ENCODE assay signal across 12 cellular contexts in the genomic region with DNA sequence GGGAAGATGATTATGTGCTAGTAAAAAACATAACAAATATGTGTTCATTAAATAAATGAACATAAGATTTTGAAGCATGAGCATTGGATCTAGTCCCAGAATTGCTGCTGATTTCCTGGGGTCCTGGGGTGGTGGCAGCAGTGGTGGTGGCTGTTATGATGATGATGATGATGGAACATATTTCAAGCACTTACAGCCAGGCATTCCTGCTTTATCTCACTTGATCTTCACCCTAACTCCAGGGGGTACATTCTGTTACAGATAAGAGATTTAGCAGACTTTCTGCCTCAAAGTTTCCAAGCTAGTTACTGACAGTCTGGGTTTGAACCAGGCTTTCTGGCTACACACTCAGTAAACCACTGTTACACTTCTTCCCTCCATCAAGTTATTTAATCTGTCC. TPM values are rescaled to one million over a fixed set of nuclear protein-coding genes. Genes with fewer than 3 reads are reported as not detected.
DNase-seq lines count a peak whose midpoint lies in the region; ATAC-seq and TF ChIP-seq lines count a peak whose summit lies in the region.
"Had no signal": no experiment of that assay in that cellular context is flagged by ENCODE, and none has a peak within 500 bp of the region (broad histone marks: within the 10 kb centered on the region; RNA-seq: fewer than 3 reads in every experiment).

No MANE protein-coding gene starts in this region.

- H3K27ac Mint-ChIP-seq in activated CD4-positive, alpha-beta memory T cell treated with anti-CD3 and anti-CD28 coated beads, Interleukin-2, amount 10 ng/mL, durations not matched to agents 7 days and 5 days, result peak overlapping the region; percentile 47
- H3K27ac Mint-ChIP-seq in stimulated activated effector memory CD8-positive, alpha-beta T cell treated with anti-CD3 and anti-CD28 coated beads, Interleukin-12 subunit alpha, Interleukin-12 subunit beta, amount 100 ng/mL, for 72 hours, result peak overlapping the region; percentile 50

- DNase-seq in cardiac muscle cell (ENCODE audit: low read depth in 1 of 2, low spot score in 1 of 2), result peak in 1 of 2 donors; percentile 28
- DNase-seq in heart right ventricle, result no peak
- DNase-seq in activated CD4-positive, alpha-beta memory T cell treated with anti-CD3 and anti-CD28 coated beads, Interleukin-2, amount 10 ng/mL, durations not matched to agents 7 days and 5 days, result no peak
- peak; percentile 53 for DNase-seq in fibroblast of the aortic adventitia (ENCODE audit: low read depth)
- no peak for DNase-seq in stimulated activated effector memory CD8-positive, alpha-beta T cell treated with anti-CD3 and anti-CD28 coated beads, Interleukin-12 subunit alpha, Interleukin-12 subunit beta, amount 100 ng/mL, for 72 hours (ENCODE audit: low spot score in 2 of 2)
- DNase-seq in stimulated activated CD4-positive, alpha-beta T cell treated with anti-CD3 and anti-CD28 coated beads, Interleukin-2, amount 100 ng/mL, for 24 hours, result no peak
- no peak for DNase-seq in stimulated activated CD4-positive, alpha-beta T cell treated with anti-CD3 and anti-CD28 coated beads, Interleukin-15, amount 100 ng/mL, for 24 hours
- DNase-seq: AML-193, DMS79, NCI-H2227 treated with DMSO at 0.1 percent for 48 hours, transverse colon had no signal

- H3K4me3 Mint-ChIP-seq in activated CD4-positive, alpha-beta memory T cell treated with anti-CD3 and anti-CD28 coated beads, Interleukin-2, amount 10 ng/mL, durations not matched to agents 7 days and 5 days, result no peak overlapping the region
- H3K4me3 Mint-ChIP-seq in stimulated activated effector memory CD8-positive, alpha-beta T cell treated with anti-CD3 and anti-CD28 coated beads, Interleukin-12 subunit alpha, Interleukin-12 subunit beta, amount 100 ng/mL, for 72 hours, result no peak overlapping the region

- H3K36me3 ChIP-seq in cardiac muscle cell (peaks cover 25% of the 10 kb centered on the region), heart right ventricle (peaks cover 0 to 81% (median 25%) of the 10 kb centered on the region in 9 donors)

- POLR2A ChIA-PET in activated CD4-positive, alpha-beta memory T cell treated with anti-CD3 and anti-CD28 coated beads, Interleukin-2, amount 10 ng/mL, durations not matched to agents 7 days and 5 days (lab: Charles Lee), result interaction anchor here (0.8 to 1.4 kb wide), 3 partner anchors 10 to 234 kb away, joined by 3 to 4 read pairs (median 4); a partner anchor contains a TSS

- H3K27me3 Mint-ChIP-seq in activated CD4-positive, alpha-beta memory T cell treated with anti-CD3 and anti-CD28 coated beads, Interleukin-2, amount 10 ng/mL, durations not matched to agents 7 days and 5 days, result no peaks in the 10 kb centered on the region

- no peaks in the 10 kb centered on the region for H3K9me3 Mint-ChIP-seq in activated CD4-positive, alpha-beta memory T cell treated with anti-CD3 and anti-CD28 coated beads, Interleukin-2, amount 10 ng/mL, durations not matched to agents 7 days and 5 days
- H3K9me3 Mint-ChIP-seq in stimulated activated effector memory CD8-positive, alpha-beta T cell treated with anti-CD3 and anti-CD28 coated beads, Interleukin-12 subunit alpha, Interleukin-12 subunit beta, amount 100 ng/mL, for 72 hours, result no peaks in the 10 kb centered on the region

- no peak for ATAC-seq in heart right ventricle
- no peak for ATAC-seq in stimulated activated effector memory CD8-positive, alpha-beta T cell treated with anti-CD3 and anti-CD28 coated beads, Interleukin-12 subunit alpha, Interleukin-12 subunit beta, amount 100 ng/mL, for 72 hours
- ATAC-seq in HG03159 (IDR thresholded peaks at IDR 0.05; ENCODE audit: unreplicated experiment), result no peak

- peaks cover 5% of the 10 kb centered on the region for H3K4me1 ChIP-seq in cardiac muscle cell (ENCODE audit: low read depth)
- H3K4me1 ChIP-seq in heart right ventricle, result peaks cover 5 to 53% (median 40%) of the 10 kb centered on the region in 9 donors

- H3K36me3 Mint-ChIP-seq in activated CD4-positive, alpha-beta memory T cell treated with anti-CD3 and anti-CD28 coated beads, Interleukin-2, amount 10 ng/mL, durations not matched to agents 7 days and 5 days (ENCODE audit: low read depth), result peaks cover 62% of the 10 kb centered on the region
- peaks cover 84% of the 10 kb centered on the region for H3K36me3 Mint-ChIP-seq in stimulated activated effector memory CD8-positive, alpha-beta T cell treated with anti-CD3 and anti-CD28 coated beads, Interleukin-12 subunit alpha, Interleukin-12 subunit beta, amount 100 ng/mL, for 72 hours

- H3K27me3 ChIP-seq in cardiac muscle cell (no peaks in the 10 kb centered on the region), heart right ventricle (no peaks in the 10 kb centered on the region)
- H3K27me3 ChIP-seq: transverse colon had no signal

- intact Hi-C loops in heart right ventricle (cut with DNase I), result no loop called here

- no peak for TF ChIP-seq CTCF in cardiac muscle cell (IDR thresholded peaks at IDR 0.05; ENCODE audit: low read depth, low read length)
- TF ChIP-seq CTCF in heart right ventricle (IDR thresholded peaks at IDR 0.05), result no peak
- no peak for TF ChIP-seq CTCF in fibroblast of the aortic adventitia (IDR thresholded peaks at IDR 0.05; ENCODE audit: insufficient read depth, low read length)

- H3K9me3 ChIP-seq in cardiac muscle cell (ENCODE audit: low read depth) (no peaks in the 10 kb centered on the region), heart right ventricle (no peaks in the 10 kb centered on the region)
- H3K9me3 ChIP-seq: transverse colon had no signal

- CTCF ChIA-PET in activated CD4-positive, alpha-beta memory T cell treated with anti-CD3 and anti-CD28 coated beads, Interleukin-2, amount 10 ng/mL, durations not matched to agents 7 days and 5 days (lab: Charles Lee), result interaction anchor here (0.8 kb wide), 1 partner anchor 34 kb away, joined by 3 read pairs; no protein-coding TSS in a partner anchor

- peak overlapping the region; percentile 59 for H3K27ac ChIP-seq in cardiac muscle cell
- peak overlapping the region in 3 of 10 donors; percentile 55 to 87 (median 61) for H3K27ac ChIP-seq in heart right ventricle

- no peak overlapping the region for H3K4me3 ChIP-seq in cardiac muscle cell
- H3K4me3 ChIP-seq in heart right ventricle, result no peak overlapping the region
- H3K4me3 ChIP-seq in fibroblast of the aortic adventitia (ENCODE audit: low read depth, low read length), result no peak overlapping the region
- H3K4me3 ChIP-seq: transverse colon had no signal

- H3K4me1 Mint-ChIP-seq in activated CD4-positive, alpha-beta memory T cell treated with anti-CD3 and anti-CD28 coated beads, Interleukin-2, amount 10 ng/mL, durations not matched to agents 7 days and 5 days, result peaks cover 61% of the 10 kb centered on the region
- peaks cover 41% of the 10 kb centered on the region for H3K4me1 Mint-ChIP-seq in stimulated activated effector memory CD8-positive, alpha-beta T cell treated with anti-CD3 and anti-CD28 coated beads, Interleukin-12 subunit alpha, Interleukin-12 subunit beta, amount 100 ng/mL, for 72 hours

RNA-seq across cellular contexts. Expression of a gene that starts 5.2 kb away (rescaled TPM):
- total RNA-seq in cardiac muscle cell (56.1 and 64.8 TPM in 2 replicates), heart right ventricle (10 to 100 TPM; 29.5 to 51.4 (median 37.5) TPM), fibroblast of the aortic adventitia (ENCODE audit: low replicate concordance) (61.2 and 79.9 TPM in 2 replicates)
- polyA plus RNA-seq in cardiac muscle cell (130 and 166 TPM in 2 replicates), heart right ventricle (10 to 100 TPM; 14.6 to 95.1 TPM)
- total RNA-seq in activated CD4-positive, alpha-beta memory T cell treated with anti-CD3 and anti-CD28 coated beads, Interleukin-2, amount 10 ng/mL, durations not matched to agents 7 days and 5 days, result 10 to 100 TPM; 67.0 to 71.1 TPM

RNA-seq across cellular contexts. Expression of a gene that starts 5.6 kb away (rescaled TPM):
- total RNA-seq in cardiac muscle cell (837 and 1,038 TPM in 2 replicates), heart right ventricle (100 to 1,000 TPM; 743 to 915 (median 823) TPM), fibroblast of the aortic adventitia (ENCODE audit: low replicate concordance) (796 and 2,500 TPM in 2 replicates)
- polyA plus RNA-seq in cardiac muscle cell (1,114 and 1,223 TPM in 2 replicates), heart right ventricle (1,000 to 10,000 TPM; 1,404 to 1,607 TPM)
- total RNA-seq in activated CD4-positive, alpha-beta memory T cell treated with anti-CD3 and anti-CD28 coated beads, Interleukin-2, amount 10 ng/mL, durations not matched to agents 7 days and 5 days, result 1,000 to 10,000 TPM; 1,257 to 1,287 TPM

RNA-seq across cellular contexts. Expression of a gene that starts 6.9 kb away (rescaled TPM):
- total RNA-seq in cardiac muscle cell (38.7 and 41.4 TPM in 2 replicates), heart right ventricle (10 to 100 TPM in 1 of 10 donors, 1 to 10 TPM in 9; 3.8 to 12.0 (median 6.5) TPM), fibroblast of the aortic adventitia (ENCODE audit: low replicate concordance) (13.4 and 15.5 TPM in 2 replicates)
- polyA plus RNA-seq in cardiac muscle cell (36.7 and 41.3 TPM in 2 replicates), heart right ventricle (10 to 100 TPM in 1 of 2 donors, 1 to 10 TPM in 1; 7.6 to 11.1 TPM)
- total RNA-seq in activated CD4-positive, alpha-beta memory T cell treated with anti-CD3 and anti-CD28 coated beads, Interleukin-2, amount 10 ng/mL, durations not matched to agents 7 days and 5 days, result 10 to 100 TPM; 31.6 to 33.9 TPM

RNA-seq across cellular contexts. Expression of a gene that starts 25.8 kb away (rescaled TPM):
- 26.6 and 78.2 TPM in 2 replicates for total RNA-seq in cardiac muscle cell
- 25.2 and 27.0 TPM in 2 replicates for polyA plus RNA-seq in cardiac muscle cell
- total RNA-seq in heart right ventricle, result 10 to 100 TPM in 7 of 10 donors, 1 to 10 TPM in 3; 7.8 to 13.5 (median 11.3) TPM
- 10 to 100 TPM in 1 of 2 donors, 1 to 10 TPM in 1; 8.2 to 85.2 TPM for polyA plus RNA-seq in heart right ventricle
- total RNA-seq in activated CD4-positive, alpha-beta memory T cell treated with anti-CD3 and anti-CD28 coated beads, Interleukin-2, amount 10 ng/mL, durations not matched to agents 7 days and 5 days, result 10 to 100 TPM; 34.6 to 35.0 TPM
- 30.9 and 63.4 TPM in 2 replicates for total RNA-seq in fibroblast of the aortic adventitia (ENCODE audit: low replicate concordance)

RNA-seq across cellular contexts. Expression of a gene that starts 33.3 kb away (rescaled TPM):
- total RNA-seq in cardiac muscle cell (103 and 187 TPM in 2 replicates), heart right ventricle (10 to 100 TPM; 45.0 to 96.4 (median 64.4) TPM), fibroblast of the aortic adventitia (ENCODE audit: low replicate concordance) (117 and 126 TPM in 2 replicates)
- polyA plus RNA-seq in cardiac muscle cell (65.5 and 125 TPM in 2 replicates), heart right ventricle (100 to 1,000 TPM in 1 of 2 donors, 10 to 100 TPM in 1; 33.0 to 179 TPM)
- total RNA-seq in activated CD4-positive, alpha-beta memory T cell treated with anti-CD3 and anti-CD28 coated beads, Interleukin-2, amount 10 ng/mL, durations not matched to agents 7 days and 5 days, result 100 to 1,000 TPM; 123 to 125 TPM
